ENCODE assay signal across 14 cellular contexts in genomic region chr12:93622485-93622884, GRCh38. TPM values are rescaled to one million over a fixed set of nuclear protein-coding genes. Genes with fewer than 3 reads are reported as not detected.
A peak's percentile ranks its signal among the peaks of the same experiment; 100 is the strongest.
DNase-seq lines count a peak whose midpoint lies in the region; FAIRE-seq and TF ChIP-seq lines count a peak whose summit lies in the region.
"Had no signal": no experiment of that assay in that cellular context is flagged by ENCODE, and none has a peak within 500 bp of the region (broad histone marks: within the 10 kb centered on the region; RNA-seq: fewer than 3 reads in every experiment).

No MANE protein-coding gene starts in this region.

- H3K36me3 ChIP-seq in endothelial cell of umbilical vein (ENCODE audit: control insufficient read depth in 2 of 2, extremely low read depth in 1 of 2, insufficient read depth in 2 of 2, low read length in 2 of 2) (no peaks in the 10 kb centered on the region), tibial artery (no peaks in the 10 kb centered on the region)
- H3K36me3 ChIP-seq: left ventricle myocardium inferior, pancreas had no signal

- dilution Hi-C loops in endothelial cell of umbilical vein (cut with MboI; ENCODE audit: extremely low pct_ligation_motif_present, low sequenced_read_pairs), result no loop called here

- H3K9ac ChIP-seq in endothelial cell of umbilical vein (replicated peaks; ENCODE audit: extremely low read depth, insufficient read depth, low read length), result no peak overlapping the region

- BruUV-seq in endothelial cell of umbilical vein (replicated peaks; lab: Mats Ljungman, UMichigan), result no TSS peak

- TF ChIP-seq POLR2A in endothelial cell of umbilical vein (IDR thresholded peaks at IDR 0.05; ENCODE audit: low read depth, low read length), result no peak
- TF ChIP-seq POLR2A in H54 (IDR thresholded peaks at IDR 0.05; ENCODE audit: low read depth, low read length), result no peak

- no peaks in the 10 kb centered on the region for H4K20me1 ChIP-seq in endothelial cell of umbilical vein (replicated peaks; ENCODE audit: control insufficient read depth, extremely low read depth, insufficient read depth, low read length)

- H3K4me1 ChIP-seq in endothelial cell of umbilical vein (ENCODE audit: control insufficient read depth, extremely low read depth, insufficient read depth, low read length) (peaks cover 9% of the 10 kb centered on the region), tibial artery (peaks cover 0 to 17% (median 8%) of the 10 kb centered on the region in 4 donors)
- H3K4me1 ChIP-seq: left ventricle myocardium inferior, pancreas had no signal

- H3K4me2 ChIP-seq in endothelial cell of umbilical vein (ENCODE audit: insufficient read depth, low read length), result no peak overlapping the region
- H3K4me2 ChIP-seq: smooth muscle cell had no signal

- DNase-seq in EL (peak; percentile 68), NCI-H226 (peak; percentile 75), endothelial cell of umbilical vein (ENCODE audit: low read depth, low spot score) (peak; percentile 14), renal cortical epithelial cell (ENCODE audit: low read depth) (peak; percentile 52), H54 (ENCODE audit: insufficient read length, low spot score) (no peak), tibial artery (no peak)
- DNase-seq in activated CD4-positive, alpha-beta T cell treated with anti-CD3 and anti-CD28 coated beads, Interleukin-2, amount 50 U/mL, for 1 hour, result no peak
- DNase-seq in activated CD4-positive, alpha-beta T cell treated with anti-CD3 and anti-CD28 coated beads for 4 hours, result no peak
- DNase-seq: activated CD4-positive, alpha-beta T cell treated with anti-CD3 and anti-CD28 coated beads for 36 hours; cerebellar nuclear complex; left ventricle myocardium inferior; NCI-H1417; pancreas had no signal

- no peak overlapping the region for H3K27ac ChIP-seq in endothelial cell of umbilical vein (ENCODE audit: insufficient read depth, low read depth, low read length)
- H3K27ac ChIP-seq in tibial artery, result peak overlapping the region in 1 of 2 donors; percentile 24
- H3K27ac ChIP-seq: left ventricle myocardium inferior, pancreas had no signal

- H2AFZ ChIP-seq in endothelial cell of umbilical vein (ENCODE audit: low read depth, low read length), result no peak overlapping the region

- peak; percentile 55 for FAIRE-seq in endothelial cell of umbilical vein (lab: Jason Lieb, UNC)
- FAIRE-seq in H54 (lab: Jason Lieb, UNC), result no peak
- FAIRE-seq: pancreas had no signal

- H3K9me1 ChIP-seq in endothelial cell of umbilical vein (replicated peaks; ENCODE audit: control insufficient read depth, extremely low read depth, insufficient read depth, low read length), result no peaks in the 10 kb centered on the region

- no peaks in the 10 kb centered on the region for H3K27me3 ChIP-seq in endothelial cell of umbilical vein (ENCODE audit: control insufficient read depth in 2 of 2, insufficient read depth in 2 of 2, low read length in 2 of 2)
- H3K27me3 ChIP-seq in tibial artery, result no peaks in the 10 kb centered on the region
- H3K27me3 ChIP-seq: pancreas had no signal

- intact Hi-C loops in endothelial cell of umbilical vein (cut with micrococcal nuclease) (no loop called here), tibial artery (cut with DNase I; ENCODE audit: low total_unique reads) (no loop called here)

- no peak for TF ChIP-seq CTCF in endothelial cell of umbilical vein (IDR thresholded peaks at IDR 0.05; ENCODE audit: extremely low read depth in 1 of 2, insufficient read depth in 1 of 2, low read depth in 1 of 2, low read length in 2 of 2)
- TF ChIP-seq CTCF in tibial artery (IDR thresholded peaks at IDR 0.05), result no peak

- H3K79me2 ChIP-seq in endothelial cell of umbilical vein (ENCODE audit: control insufficient read depth, insufficient read depth, low read length), result no peaks in the 10 kb centered on the region

- CTCF ChIA-PET in endothelial cell of umbilical vein (lab: Charles Lee), result no interaction called here

- H3K9me3 ChIP-seq in endothelial cell of umbilical vein (replicated peaks; ENCODE audit: control insufficient read depth, insufficient read depth, low read length), result no peaks in the 10 kb centered on the region
- no peaks in the 10 kb centered on the region for H3K9me3 ChIP-seq in tibial artery
- H3K9me3 ChIP-seq: pancreas had no signal

- POLR2A ChIA-PET in endothelial cell of umbilical vein (lab: Charles Lee), result no interaction called here

- H3K4me3 ChIP-seq in endothelial cell of umbilical vein (replicated peaks in 1 of 3; ENCODE audit: insufficient read depth in 1 of 3, low read depth in 1 of 3, low read length in 3 of 3) (no peak overlapping the region), tibial artery (no peak overlapping the region)
- H3K4me3 ChIP-seq: left ventricle myocardium inferior, pancreas, smooth muscle cell had no signal

TF ChIP-seq in endothelial cell of umbilical vein, 7 proteins besides CTCF, POLR2A, EP300 and RAD21:
- TF ChIP-seq FOS (IDR thresholded peaks at IDR 0.05; ENCODE audit: borderline replicate concordance, insufficient read depth, low read length) (no peak), JUN (IDR thresholded peaks at IDR 0.05; ENCODE audit: borderline replicate concordance, insufficient read depth, insufficient read length, low read depth) (no peak), MYC (IDR thresholded peaks at IDR 0.05; ENCODE audit: low read depth, low read length) (no peak), GATA2 (IDR thresholded peaks at IDR 0.05; ENCODE audit: insufficient read depth, insufficient read length, low read depth, low read length) (no peak), MAX (IDR thresholded peaks at IDR 0.05; ENCODE audit: insufficient read depth, insufficient read length) (no peak), EZH2 (IDR thresholded peaks at IDR 0.05; ENCODE audit: borderline replicate concordance, low read depth, low read length, severe bottlenecking) (no peak), POLR2AphosphoS5 (IDR thresholded peaks at IDR 0.05; ENCODE audit: insufficient read depth, low read depth, low read length) (no peak)

RNA-seq across cellular contexts. Expression of gene SOCS2, which starts 50.0 kb away (rescaled TPM):
- total RNA-seq in endothelial cell of umbilical vein (4.1 and 5.6 TPM in 2 replicates), renal cortical epithelial cell (6.5 and 36.1 TPM in 2 replicates)
- polyA plus RNA-seq in endothelial cell of umbilical vein, result 2.4 and 3.5 TPM in 2 replicates
- polyA plus RNA-seq in endothelial cell of umbilical vein (2011; cell fraction: cytosol; rRNA removed), result 1.9 and 3.3 TPM in 2 replicates
- 4.7 and 5.5 TPM in 2 replicates for polyA plus RNA-seq in endothelial cell of umbilical vein (2011; cell fraction: nucleus; rRNA removed)
- 0.46 and 0.62 TPM in 2 replicates for polyA plus RNA-seq in endothelial cell of umbilical vein (2012)
- 3.4 and 4.2 TPM in 2 replicates for polyA minus RNA-seq in endothelial cell of umbilical vein
- 3.2 TPM for polyA minus RNA-seq in endothelial cell of umbilical vein (2011; cell fraction: cytosol; rRNA and poly(A)+ RNA removed)
- polyA minus RNA-seq in endothelial cell of umbilical vein (2011; cell fraction: nucleus; rRNA and poly(A)+ RNA removed), result 2.1 and 2.7 TPM in 2 replicates

RNA-seq across cellular contexts. Expression of gene CRADD, which starts 54.7 kb away (rescaled TPM):
- total RNA-seq in endothelial cell of umbilical vein (8.0 and 11.7 TPM in 2 replicates), renal cortical epithelial cell (12.7 and 14.7 TPM in 2 replicates)
- polyA plus RNA-seq in endothelial cell of umbilical vein, result 12.3 and 14.5 TPM in 2 replicates
- polyA plus RNA-seq in endothelial cell of umbilical vein (2011; cell fraction: cytosol; rRNA removed), result 12.7 and 13.0 TPM in 2 replicates
- 7.2 and 7.4 TPM in 2 replicates for polyA plus RNA-seq in endothelial cell of umbilical vein (2011; cell fraction: nucleus; rRNA removed)
- 9.1 and 14.0 TPM in 2 replicates for polyA plus RNA-seq in endothelial cell of umbilical vein (2012)
- 4.7 and 5.8 TPM in 2 replicates for polyA minus RNA-seq in endothelial cell of umbilical vein
- 4.2 TPM for polyA minus RNA-seq in endothelial cell of umbilical vein (2011; cell fraction: cytosol; rRNA and poly(A)+ RNA removed)
- polyA minus RNA-seq in endothelial cell of umbilical vein (2011; cell fraction: nucleus; rRNA and poly(A)+ RNA removed), result 10.0 and 13.6 TPM in 2 replicates

Comparison
In these comparisons a context has a peak if more than half of its experiments do, and no peak if none do; other contexts are left out.
1. DNase-seq: peak in EL (single experiment), NCI-H226 (single experiment), endothelial cell of umbilical vein (single experiment) and renal cortical epithelial cell (single experiment); none in activated CD4-positive, alpha-beta T cell treated with anti-CD3 and anti-CD28 coated beads, Interleukin-2, amount 50 U/mL, for 1 hour (single experiment), H54 (single experiment), activated CD4-positive, alpha-beta T cell treated with anti-CD3 and anti-CD28 coated beads for 4 hours (0 of 2) and tibial artery (0 of 2).